Comparison of ENCODE assay signal across 21 cellular contexts in genomic region chr15:41732487-41732886, GRCh38. TPM values are rescaled to one million over a fixed set of nuclear protein-coding genes. Genes with fewer than 3 reads are reported as not detected.
DNase-seq lines count a peak whose midpoint lies in the region; ATAC-seq, FAIRE-seq and TF ChIP-seq lines count a peak whose summit lies in the region.
"Had no signal": no experiment of that assay in that cellular context is flagged by ENCODE, and none has a peak within 500 bp of the region (broad histone marks: within the 10 kb centered on the region; RNA-seq: fewer than 3 reads in every experiment).

No MANE protein-coding gene starts in this region.

- H3K79me2 ChIP-seq in HepG2 (ENCODE audit: insufficient read depth, low read length) (no peaks in the 10 kb centered on the region), K562 (ENCODE audit: control insufficient read depth, insufficient read depth, low read length) (no peaks in the 10 kb centered on the region)

- H3K4me1 ChIP-seq in HepG2 (ENCODE audit: insufficient read depth, low read length) (no peaks in the 10 kb centered on the region), right lobe of liver (no peaks in the 10 kb centered on the region), K562 (replicated peaks in 1 of 2; ENCODE audit: control insufficient read depth in 2 of 2, insufficient read depth in 2 of 2, low read length in 2 of 2) (no peaks in the 10 kb centered on the region; a peak in 2 of 5 replicates)
- H3K4me1 ChIP-seq: BE2C had no signal

- DNase-seq in HepG2 (ENCODE audit: low spot score), result no peak
- no peak for DNase-seq in right lobe of liver
- no peak for DNase-seq in K562 (ENCODE audit: extremely low read depth in 1 of 4, low spot score in 3 of 4)
- DNase-seq in GM10248 (ENCODE audit: extremely low spot score), result no peak
- DNase-seq in NCI-H2081 (lab: John Stamatoyannopoulos, UW), result no peak
- DNase-seq: ACHN; AML-193; BE2C; CD4-positive, alpha-beta T cell; CD8-positive, alpha-beta memory T cell; DMS53; DMS79 treated with DMSO at 0.1 percent for 48 hours; GF-D8; GM23248; H9 had no signal

- TF ChIP-seq EP300 in HepG2 (IDR thresholded peaks at IDR 0.05; ENCODE audit: low read depth in 2 of 2, low read length in 2 of 2) (no peak), HepG2 (CRISPR knock-in tag; IDR thresholded peaks at IDR 0.05; ENCODE audit: borderline replicate concordance) (no peak), K562 (IDR thresholded peaks at IDR 0.05; ENCODE audit: low read length) (no peak)

- WGBS in HepG2 (ENCODE audit: low lambda C conversion rate), result 100% methylated on average over 1 of the region's 1 CpG
- WGBS in right lobe of liver (ENCODE audit: insufficient coverage, low coverage, low lambda C conversion rate, missing lambda C conversion rate), result 80% methylated on average over 1 of the region's 1 CpG
- WGBS in K562 (ENCODE audit: insufficient coverage, low coverage, missing lambda C conversion rate), result 94% methylated on average over 1 of the region's 1 CpG

- H3K9me1 ChIP-seq in K562 (ENCODE audit: control insufficient read depth, insufficient read depth, low read length), result no peaks in the 10 kb centered on the region

- BruUV-seq in HepG2 (replicated peaks; lab: Mats Ljungman, UMichigan) (no TSS peak), K562 (replicated peaks; lab: Mats Ljungman, UMichigan) (no TSS peak)

- CTCF ChIA-PET in HepG2 (lab: Yijun Ruan, JAX; ENCODE audit: low intra/inter-chr PET ratio, low total read pairs), result no interaction called here
- CTCF ChIA-PET in K562 (lab: Yijun Ruan, JAX; ENCODE audit: low intra/inter-chr PET ratio), result no interaction called here
- CTCF ChIA-PET in GM10248 (lab: Yijun Ruan, JAX), result no interaction called here

- H3K27me3 ChIP-seq in HepG2 (ENCODE audit: control insufficient read depth in 1 of 2, insufficient read depth in 2 of 2, low read length in 2 of 2), result no peaks in the 10 kb centered on the region
- no peaks in the 10 kb centered on the region for H3K27me3 ChIP-seq in right lobe of liver
- no peaks in the 10 kb centered on the region for H3K27me3 ChIP-seq in K562 (ENCODE audit: control insufficient read depth in 2 of 2, insufficient read depth in 2 of 2, low read length in 2 of 2)
- H3K27me3 ChIP-seq: BE2C; BLaER1 treated with 17β-estradiol and CSF1 and Interleukin-3, amounts not matched to agents 10 nM and 100 nM had no signal

- TF ChIP-seq CTCF in HepG2 (CRISPR knock-in tag; IDR thresholded peaks at IDR 0.05) (no peak), right lobe of liver (IDR thresholded peaks at IDR 0.05) (no peak), K562 (IDR thresholded peaks at IDR 0.05 in 2 of 3, conservative IDR thresholded peaks at IDR 0.05 in 1 of 3; ENCODE audit: insufficient read depth in 2 of 3, low read depth in 1 of 3, low read length in 3 of 3) (no peak), GM10248 (IDR thresholded peaks at IDR 0.05; ENCODE audit: control extremely low read depth, extremely low read depth, low read depth, missing control alignments) (no peak)

- no peak for FAIRE-seq in HepG2 (lab: Jason Lieb, UNC)
- FAIRE-seq in K562 (lab: Jason Lieb, UNC), result no peak
- FAIRE-seq in islet of Langerhans (lab: Jason Lieb, UNC), result peak; percentile 66
- FAIRE-seq: A204.1, GM12892 had no signal

- H3K27ac ChIP-seq in HepG2 (ENCODE audit: extremely low read length, insufficient read depth, low read length) (no peak overlapping the region), right lobe of liver (no peak overlapping the region), K562 (ENCODE audit: extremely low read depth, low read depth, low read length) (no peak overlapping the region)
- H3K27ac ChIP-seq: 22Rv1; BLaER1 treated with 17β-estradiol and CSF1 and Interleukin-3, amounts not matched to agents 10 nM and 100 nM; GM23248 had no signal

- TF ChIP-seq POLR2A in HepG2 (IDR thresholded peaks at IDR 0.05; ENCODE audit: insufficient read depth in 1 of 2, low read depth in 2 of 2, low read length in 2 of 2) (no peak), right lobe of liver (IDR thresholded peaks at IDR 0.05) (no peak), K562 (conservative IDR thresholded peaks at IDR 0.05) (no peak)

- intact Hi-C loops in HepG2 (cut with micrococcal nuclease; ENCODE audit: unreplicated experiment), result no loop called here
- intact Hi-C loops in right lobe of liver (cut with DNase I), result no loop called here
- intact Hi-C loops in K562 (cut with micrococcal nuclease), result no loop called here

- peaks cover 9 to 47% of the 10 kb centered on the region in 2 experiments for H3K36me3 ChIP-seq in HepG2 (replicated peaks in 1 of 2; ENCODE audit: control insufficient read depth in 1 of 2, insufficient read depth in 2 of 2, low read length in 2 of 2)
- peaks cover 0 to 31% (median 11%) of the 10 kb centered on the region in 4 donors for H3K36me3 ChIP-seq in right lobe of liver
- peaks cover 72% of the 10 kb centered on the region for H3K36me3 ChIP-seq in K562 (ENCODE audit: control insufficient read depth, insufficient read depth, low read length)

- ATAC-seq in HepG2, result no peak
- ATAC-seq in right lobe of liver, result no peak
- no peak for ATAC-seq in K562
- ATAC-seq: HCT116 had no signal

- in situ Hi-C loops in HepG2 (cut with HindIII; ENCODE audit: extremely low pct_ligation_motif_present, low pct_unique_long_range_greater_than_20kb), result no loop called here
- in situ Hi-C loops in K562 (cut with MboI), result no loop called here

- H3K4me3 ChIP-seq in HepG2 (replicated peaks in 1 of 3; ENCODE audit: insufficient read depth in 1 of 3, low read depth in 2 of 3, low read length in 3 of 3) (no peak overlapping the region), right lobe of liver (no peak overlapping the region), K562 (no peak overlapping the region)
- H3K4me3 ChIP-seq: BLaER1 treated with 17β-estradiol and CSF1 and Interleukin-3, amounts not matched to agents 10 nM and 100 nM; GM23248 had no signal

- H3K4me2 ChIP-seq in HepG2 (ENCODE audit: low read depth, low read length) (no peak overlapping the region), K562 (ENCODE audit: insufficient read depth, low read length) (no peak overlapping the region)
- H3K4me2 ChIP-seq: BLaER1 treated with 17β-estradiol and CSF1 and Interleukin-3, amounts not matched to agents 10 nM and 100 nM had no signal

- H4K20me1 ChIP-seq in HepG2 (ENCODE audit: insufficient read depth, low read length) (no peaks in the 10 kb centered on the region), K562 (replicated peaks; ENCODE audit: control insufficient read depth, insufficient read depth, low read length) (no peaks in the 10 kb centered on the region)

- no peak overlapping the region for H3K9ac ChIP-seq in HepG2 (ENCODE audit: insufficient read depth, low read depth, low read length)
- no peak overlapping the region for H3K9ac ChIP-seq in K562 (ENCODE audit: insufficient read depth in 1 of 2, low read depth in 2 of 2, low read length in 2 of 2)
- H3K9ac ChIP-seq: BLaER1 treated with 17β-estradiol and CSF1 and Interleukin-3, amounts not matched to agents 10 nM and 100 nM; GM23248 had no signal

- TF ChIP-seq RAD21 in HepG2 (CRISPR knock-in tag; IDR thresholded peaks at IDR 0.05), result no peak
- TF ChIP-seq RAD21 in K562 (CRISPR knock-in tag; conservative IDR thresholded peaks at IDR 0.05 in 1 of 2, IDR thresholded peaks at IDR 0.05 in 1 of 2), result no peak

- POLR2A ChIA-PET in HepG2 (lab: Yijun Ruan, JAX), result no interaction called here
- POLR2A ChIA-PET in K562 (lab: Yijun Ruan, JAX), result interaction anchor here (1.0 to 1.8 kb wide), 2 partner anchors 11 to 72 kb away, joined by 3 to 5 read pairs; partner anchors contain the start of gene MGA
- POLR2A ChIA-PET in GM10248 (lab: Yijun Ruan, JAX), result no interaction called here

- H2AFZ ChIP-seq in HepG2 (ENCODE audit: low read length) (no peak overlapping the region), K562 (ENCODE audit: low read depth, low read length) (no peak overlapping the region)
- H2AFZ ChIP-seq: GM23248 had no signal

- H3K9me3 ChIP-seq in HepG2 (ENCODE audit: low read length) (no peaks in the 10 kb centered on the region), right lobe of liver (no peaks in the 10 kb centered on the region), K562 (replicated peaks; ENCODE audit: control insufficient read depth, insufficient read depth, low read depth, low read length) (no peaks in the 10 kb centered on the region)
- H3K9me3 ChIP-seq: BE2C; BLaER1 treated with 17β-estradiol and CSF1 and Interleukin-3, amounts not matched to agents 10 nM and 100 nM had no signal

RNA-seq across cellular contexts. Expression of gene MAPKBP1, which starts 41.8 kb away (rescaled TPM):
- total RNA-seq in HepG2 (2016; rRNA removed; fragmentation: Illumina TruSeq; extraction: Trizol), result 3.9 and 7.3 TPM in 2 replicates
- total RNA-seq in HepG2 (2016; cell fraction: cytosol; rRNA removed; fragmentation: Illumina TruSeq; extraction: Trizol; ENCODE audit: low read depth), result 2.9 and 4.5 TPM in 2 replicates
- total RNA-seq in HepG2 (2016; cell fraction: insoluble cytoplasmic fraction; rRNA removed; fragmentation: Illumina TruSeq; extraction: Trizol), result 3.2 and 7.7 TPM in 2 replicates
- total RNA-seq in HepG2 (2016; cell fraction: membrane; rRNA removed; fragmentation: Illumina TruSeq; extraction: Trizol), result 2.3 and 2.4 TPM in 2 replicates
- 12.3 and 15.3 TPM in 2 replicates for total RNA-seq in HepG2 (2016; cell fraction: nucleus; rRNA removed; fragmentation: Illumina TruSeq; extraction: Trizol)
- polyA plus RNA-seq in HepG2 (2011; rRNA removed), result 3.0 and 4.7 TPM in 2 replicates
- 0.88 and 1.0 TPM in 2 replicates for polyA plus RNA-seq in HepG2 (2011; cell fraction: cytosol; rRNA removed)
- polyA plus RNA-seq in HepG2 (2011; cell fraction: nucleus; rRNA removed), result 26.1 and 64.5 TPM in 2 replicates
- 3.9 and 4.1 TPM in 2 replicates for polyA plus RNA-seq in HepG2 (2012)
- 0.11 and 0.12 TPM in 2 replicates for polyA plus RNA-seq in HepG2 (2016; cell fraction: cytosol; fragmentation: Illumina TruSeq; extraction: Trizol; ENCODE audit: low read depth)
- polyA plus RNA-seq in HepG2 (2016; cell fraction: insoluble cytoplasmic fraction; fragmentation: Illumina TruSeq; extraction: Trizol; ENCODE audit: low read depth), result 0.94 and 1.7 TPM in 2 replicates
- polyA plus RNA-seq in HepG2 (2016; cell fraction: membrane; fragmentation: Illumina TruSeq; extraction: Trizol; ENCODE audit: low read depth), result 0.27 and 0.49 TPM in 2 replicates
- polyA plus RNA-seq in HepG2 (2016; cell fraction: nucleus; fragmentation: Illumina TruSeq; extraction: Trizol; ENCODE audit: insufficient read depth, low read depth), result 19.4 and 21.3 TPM in 2 replicates
- polyA minus RNA-seq in HepG2 (2011; rRNA and poly(A)+ RNA removed; ENCODE audit: low replicate concordance), result 17.2 and 24.6 TPM in 2 replicates
- polyA minus RNA-seq in HepG2 (2011; cell fraction: cytosol; rRNA and poly(A)+ RNA removed), result 3.0 and 3.1 TPM in 2 replicates
- 23.3 and 23.4 TPM in 2 replicates for polyA minus RNA-seq in HepG2 (2011; cell fraction: nucleus; rRNA and poly(A)+ RNA removed)
- 1 to 10 TPM; 4.3 to 7.9 (median 5.7) TPM for total RNA-seq in right lobe of liver
- 65.0 and 134 TPM in 2 replicates for total RNA-seq in K562 (2011; cell fraction: chromatin; rRNA removed; ENCODE audit: low replicate concordance)
- total RNA-seq in K562 (2011; cell fraction: nucleolus; rRNA removed), result 51.1 and 51.4 TPM in 2 replicates
- 45.8 and 52.1 TPM in 2 replicates for total RNA-seq in K562 (2011; cell fraction: nucleoplasm; rRNA removed)
- total RNA-seq in K562 (2014; rRNA removed), result 4.1 and 5.3 TPM in 2 replicates
- total RNA-seq in K562 (2014; rRNA removed; fragmentation: Illumina TruSeq; extraction: Trizol), result 4.5 and 4.6 TPM in 2 replicates
- 5.7 and 5.8 TPM in 2 replicates for total RNA-seq in K562 (2015; rRNA removed; fragmentation: Illumina TruSeq; extraction: Trizol)
- total RNA-seq in K562 (2021), result 9.5 and 9.6 TPM in 2 replicates
- polyA plus RNA-seq in K562 (2011; rRNA removed), result 3.4 and 4.4 TPM in 2 replicates
- polyA plus RNA-seq in K562 (2011; cell fraction: cytosol; rRNA removed), result 2.2 and 3.6 TPM in 2 replicates
- 24.5 and 27.3 TPM in 2 replicates for polyA plus RNA-seq in K562 (2011; cell fraction: nucleus; rRNA removed)
- 5.8 and 7.2 TPM in 2 replicates for polyA plus RNA-seq in K562 (2012)
- polyA plus RNA-seq in K562 (2014; fragmentation: Illumina TruSeq; extraction: Trizol), result 4.8 and 5.4 TPM in 2 replicates
- under 1 TPM; 0.15 to 0.28 TPM for polyA plus RNA-seq in K562 (2014; fragmentation: Nextera tagmentation; extraction: Ambion mirVana)
- polyA plus RNA-seq in K562 (2014; rRNA removed), result 5.2 and 7.1 TPM in 2 replicates
- polyA minus RNA-seq in K562 (2011; rRNA and poly(A)+ RNA removed), result 7.0 and 9.2 TPM in 2 replicates
- 2.7 and 5.9 TPM in 2 replicates for polyA minus RNA-seq in K562 (2011; cell fraction: cytosol; rRNA and poly(A)+ RNA removed)
- polyA minus RNA-seq in K562 (2011; cell fraction: nucleus; rRNA and poly(A)+ RNA removed), result 22.8 and 29.4 TPM in 2 replicates

Comparison
In these comparisons a context has a peak if more than half of its experiments do, and no peak if none do; other contexts are left out.
1. Of the 241 proteins assayed by ChIP-seq in both HepG2 and K562: peak only in HepG2: none; only in K562: MAFG; in both: MAFF and MAFK; in neither: 238.